ENCODE assay signal across 26 cellular contexts in the genomic region with DNA sequence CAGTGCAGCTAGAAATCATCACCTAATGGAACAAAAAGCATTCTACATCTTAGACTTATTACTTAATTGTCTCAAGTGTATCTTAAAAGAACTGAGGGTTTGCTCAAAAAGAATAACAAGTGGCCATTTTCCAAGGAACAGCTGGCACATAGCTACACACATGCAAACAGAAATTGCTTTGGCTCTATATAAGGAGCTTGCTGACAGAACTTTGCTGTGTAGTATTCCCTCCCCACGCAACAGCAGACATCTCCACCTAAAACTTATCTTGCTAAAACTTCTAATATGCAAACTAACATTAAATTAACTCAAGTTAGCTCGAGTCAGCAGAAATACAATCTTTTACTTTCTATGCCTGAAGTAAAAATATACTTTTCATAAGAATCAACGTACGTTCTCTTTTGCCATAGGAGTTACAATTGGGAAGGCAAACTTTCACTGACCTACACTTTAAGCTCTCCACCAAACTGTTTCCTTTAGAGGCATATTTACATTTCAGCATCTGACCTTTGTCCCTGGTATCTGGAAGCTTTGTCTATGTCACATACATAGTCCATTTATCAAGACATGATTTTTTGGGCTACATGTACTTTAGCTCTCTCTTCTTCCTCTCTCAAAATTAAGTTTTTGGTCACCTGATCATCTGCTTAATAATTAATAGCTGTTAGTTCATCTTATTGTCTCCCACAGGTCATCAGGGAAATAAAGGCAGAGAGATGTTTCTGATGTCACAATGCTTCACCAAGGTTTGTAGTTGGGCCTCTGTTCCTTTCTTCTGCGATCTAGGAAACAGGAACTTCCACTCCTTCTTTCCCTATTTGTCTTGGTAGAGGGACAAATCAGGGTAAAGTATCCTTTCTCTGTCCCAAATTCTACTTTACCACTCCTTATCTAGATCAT.
"Had no signal": no experiment of that assay in that cellular context is flagged by ENCODE, and none has a peak within 500 bp of the region (broad histone marks: within the 10 kb centered on the region; RNA-seq: fewer than 3 reads in every experiment).

No MANE protein-coding gene starts in this region.

- H3K4me3 Mint-ChIP-seq: immature natural killer cell; mesothelial cell of epicardium; naive thymus-derived CD4-positive, alpha-beta T cell; nephron; neural progenitor cell; stimulated activated naive B cell treated with anti-CD40 and anti-IgM and Interleukin-4, amounts not matched to agents 10 μg/mL and 1 μg/mL and 100 μg/mL, for 72 hours; stimulated activated naive CD8-positive, alpha-beta T cell treated with anti-CD3 and anti-CD28 coated beads, Interleukin-15, Interleukin-2, amounts not matched to agents 100 ng/mL and 50 ng/mL, for 24 hours had no signal

- H3K27me3 Mint-ChIP-seq: naive thymus-derived CD4-positive, alpha-beta T cell; stimulated activated naive B cell treated with anti-CD40 and anti-IgM and Interleukin-4, amounts not matched to agents 10 μg/mL and 1 μg/mL and 100 μg/mL, for 72 hours; stimulated activated naive CD8-positive, alpha-beta T cell treated with anti-CD3 and anti-CD28 coated beads, Interleukin-15, Interleukin-2, amounts not matched to agents 100 ng/mL and 50 ng/mL, for 24 hours had no signal

- H3K9me3 Mint-ChIP-seq: mesothelial cell of epicardium; nephron; neural progenitor cell; stimulated activated naive CD8-positive, alpha-beta T cell treated with anti-CD3 and anti-CD28 coated beads, Interleukin-15, Interleukin-2, amounts not matched to agents 100 ng/mL and 50 ng/mL, for 24 hours had no signal

- H3K27ac Mint-ChIP-seq: immature natural killer cell; mesothelial cell of epicardium; naive thymus-derived CD4-positive, alpha-beta T cell; stimulated activated naive B cell treated with anti-CD40 and anti-IgM and Interleukin-4, amounts not matched to agents 10 μg/mL and 1 μg/mL and 100 μg/mL, for 72 hours; stimulated activated naive CD8-positive, alpha-beta T cell treated with anti-CD3 and anti-CD28 coated beads, Interleukin-15, Interleukin-2, amounts not matched to agents 100 ng/mL and 50 ng/mL, for 24 hours had no signal

- H3K36me3 ChIP-seq: esophagus muscularis mucosa, heart right ventricle, neural progenitor cell, prostate gland, right atrium auricular region, suprapubic skin, transverse colon, upper lobe of right lung, uterus had no signal

- ATAC-seq: heart right ventricle; naive thymus-derived CD4-positive, alpha-beta T cell; stimulated activated naive B cell treated with anti-CD40 and anti-IgM and Interleukin-4, amounts not matched to agents 10 μg/mL and 1 μg/mL and 100 μg/mL, for 72 hours; upper lobe of right lung had no signal

- H3K27me3 ChIP-seq: esophagus muscularis mucosa, heart right ventricle, neural progenitor cell, right atrium auricular region, suprapubic skin, transverse colon, upper lobe of right lung, uterus had no signal

- H3K9me3 ChIP-seq: esophagus muscularis mucosa, heart right ventricle, prostate gland, right atrium auricular region, suprapubic skin, transverse colon, uterus had no signal

- H3K4me1 Mint-ChIP-seq: immature natural killer cell; mesothelial cell of epicardium; naive thymus-derived CD4-positive, alpha-beta T cell; neural progenitor cell; stimulated activated naive B cell treated with anti-CD40 and anti-IgM and Interleukin-4, amounts not matched to agents 10 μg/mL and 1 μg/mL and 100 μg/mL, for 72 hours had no signal

- H3K27ac ChIP-seq: esophagus muscularis mucosa, heart right ventricle, neural progenitor cell, parathyroid adenoma, prostate gland, right atrium auricular region, skin epidermis, suprapubic skin, transverse colon, upper lobe of right lung, uterus had no signal

- DNase-seq: effector CD8-positive, alpha-beta T cell; foreskin melanocyte; glutamatergic neuron; heart right ventricle; hypothalamus; immature natural killer cell; islet precursor cell; kidney glomerular epithelial cell; mesenchymal stem cell; naive thymus-derived CD4-positive, alpha-beta T cell; stimulated activated CD4-positive, alpha-beta T cell treated with anti-CD3 and anti-CD28 coated beads, Interleukin-15, amount 100 ng/mL, for 24 hours; stimulated activated CD4-positive, alpha-beta T cell treated with anti-CD3 and anti-CD28 coated beads, Interleukin-2, amount 100 ng/mL, for 48 hours; stimulated activated naive B cell treated with anti-CD40 and anti-IgM and Interleukin-4, amounts not matched to agents 10 μg/mL and 1 μg/mL and 100 μg/mL, for 72 hours; transverse colon; upper lobe of right lung; uterus had no signal

- H3K4me1 ChIP-seq: heart right ventricle, neural progenitor cell, parathyroid adenoma, prostate gland, suprapubic skin, upper lobe of right lung, uterus had no signal

- H3K36me3 Mint-ChIP-seq: immature natural killer cell; mesothelial cell of epicardium; naive thymus-derived CD4-positive, alpha-beta T cell; neural progenitor cell; stimulated activated naive B cell treated with anti-CD40 and anti-IgM and Interleukin-4, amounts not matched to agents 10 μg/mL and 1 μg/mL and 100 μg/mL, for 72 hours had no signal

- H3K4me3 ChIP-seq: esophagus muscularis mucosa, heart right ventricle, neural progenitor cell, prostate gland, right atrium auricular region, skin epidermis, suprapubic skin, transverse colon, upper lobe of right lung, uterus had no signal
